ENCODE assay signal across 10 cellular contexts in genomic region chrX:70998402-70999027, GRCh38.
DNase-seq lines count a peak whose midpoint lies in the region; ATAC-seq and TF ChIP-seq lines count a peak whose summit lies in the region.
"Had no signal": no experiment of that assay in that cellular context is flagged by ENCODE, and none has a peak within 500 bp of the region (broad histone marks: within the 10 kb centered on the region; RNA-seq: fewer than 3 reads in every experiment).

No MANE protein-coding gene starts in this region.

- no peaks in the 10 kb centered on the region; the same call in 1 of the 3 replicates for H3K9me3 Mint-ChIP-seq in GM23338

- DNase-seq in COLO668 (lab: John Stamatoyannopoulos, UW; ENCODE audit: unreplicated experiment): peak; percentile 0
- DNase-seq in GM23338 (ENCODE audit: low spot score): peak; percentile 65
- DNase-seq in iPS DF 4.7 (ENCODE audit: extremely low read depth, low spot score): peak; percentile 11
- DNase-seq in 8988T: no peak

- H3K4me3 ChIP-seq in GM23338 (no peak overlapping the region), WI38 (ENCODE audit: low read depth, low read length) (no peak overlapping the region)
- H3K4me3 ChIP-seq: tibial artery had no signal

- no peaks in the 10 kb centered on the region for H3F3A ChIP-seq in GM23338 (replicated peaks; ENCODE audit: low read depth)

- no peaks in the 10 kb centered on the region for H3K27me3 Mint-ChIP-seq in GM23338 (ENCODE audit: insufficient read depth, low read depth, poor library complexity)

- no peaks in the 10 kb centered on the region for H4K20me1 ChIP-seq in GM23338 (replicated peaks; ENCODE audit: insufficient read depth)

- H3K4me1 ChIP-seq in GM23338 (ENCODE audit: insufficient read depth): no peaks in the 10 kb centered on the region
- H3K4me1 ChIP-seq: tibial artery had no signal

- no peak overlapping the region for H3K4me3 Mint-ChIP-seq in GM23338
- H3K4me3 Mint-ChIP-seq: IgD-negative memory B cell had no signal

- peak; percentile 77 for ATAC-seq in GM23338
- no peak for ATAC-seq in GM19463 (IDR thresholded peaks at IDR 0.05; ENCODE audit: unreplicated experiment)
- no peak for ATAC-seq in HG03571 (IDR thresholded peaks at IDR 0.05; ENCODE audit: unreplicated experiment)
- ATAC-seq in HG02623 (IDR thresholded peaks at IDR 0.05; ENCODE audit: unreplicated experiment): no peak

- peaks cover 5% of the 10 kb centered on the region; the same call in 2 of the 3 replicates for H3K4me1 Mint-ChIP-seq in GM23338

- no peaks in the 10 kb centered on the region for H3K9me2 ChIP-seq in GM23338 (ENCODE audit: insufficient read depth)

- H3K36me3 ChIP-seq in GM23338 (ENCODE audit: insufficient read depth): no peaks in the 10 kb centered on the region
- H3K36me3 ChIP-seq: tibial artery had no signal

- no peaks in the 10 kb centered on the region for H3K27me3 ChIP-seq in GM23338 (ENCODE audit: insufficient read depth)
- H3K27me3 ChIP-seq: tibial artery had no signal

- no peaks in the 10 kb centered on the region; the same call in 2 of the 3 replicates for H3K36me3 Mint-ChIP-seq in GM23338 (ENCODE audit: low read depth)
- H3K36me3 Mint-ChIP-seq: IgD-negative memory B cell had no signal

- H3K79me2 ChIP-seq in GM23338 (replicated peaks; ENCODE audit: insufficient read depth): no peaks in the 10 kb centered on the region

- H3K27ac Mint-ChIP-seq in GM23338: no peak overlapping the region; the same call in 1 of the 2 replicates
- H3K27ac Mint-ChIP-seq: IgD-negative memory B cell had no signal

- TF ChIP-seq CTCF in GM23338 (conservative IDR thresholded peaks at IDR 0.05; ENCODE audit: low read depth in 2 of 2) (peak; percentile 57 to 81), WI38 (IDR thresholded peaks at IDR 0.05; ENCODE audit: low read depth, low read length) (0 out of 2 replicates have a peak, but pooled peaks have one; percentile 11)

- no peak overlapping the region for H2AFZ ChIP-seq in GM23338

- H3K4me2 ChIP-seq in GM23338: no peak overlapping the region

- no peak overlapping the region for H3K27ac ChIP-seq in GM23338 (ENCODE audit: low read depth)
- H3K27ac ChIP-seq: tibial artery had no signal

TF ChIP-seq in GM23338, 12 proteins besides CTCF, POLR2A, EP300 and RAD21:
- TF ChIP-seq JUNB (IDR thresholded peaks at IDR 0.05; ENCODE audit: unreplicated experiment) (no peak), STAT1 (IDR thresholded peaks at IDR 0.05; ENCODE audit: unreplicated experiment) (no peak), ETS1 (IDR thresholded peaks at IDR 0.05) (no peak), NANOG (IDR thresholded peaks at IDR 0.05; ENCODE audit: borderline replicate concordance) (no peak), ZNF462 (CRISPR knock-in tag; IDR thresholded peaks at IDR 0.05) (no peak), EZH2 (IDR thresholded peaks at IDR 0.05; ENCODE audit: low read depth, unreplicated experiment) (no peak), POLR2AphosphoS5 (IDR thresholded peaks at IDR 0.05; ENCODE audit: low read depth) (no peak), REST (IDR thresholded peaks at IDR 0.05; ENCODE audit: unreplicated experiment) (no peak), CREB1 (CRISPR knock-in tag; IDR thresholded peaks at IDR 0.05; ENCODE audit: low read depth) (no peak), ZNF114 (CRISPR knock-in tag; IDR thresholded peaks at IDR 0.05) (no peak), ZNF331 (CRISPR knock-in tag; IDR thresholded peaks at IDR 0.05; ENCODE audit: low read depth) (no peak), EZH2phosphoT487 (IDR thresholded peaks at IDR 0.05; ENCODE audit: unreplicated experiment) (no peak)
